12 cellular contexts compared by ENCODE assay signal in the genomic region with DNA sequence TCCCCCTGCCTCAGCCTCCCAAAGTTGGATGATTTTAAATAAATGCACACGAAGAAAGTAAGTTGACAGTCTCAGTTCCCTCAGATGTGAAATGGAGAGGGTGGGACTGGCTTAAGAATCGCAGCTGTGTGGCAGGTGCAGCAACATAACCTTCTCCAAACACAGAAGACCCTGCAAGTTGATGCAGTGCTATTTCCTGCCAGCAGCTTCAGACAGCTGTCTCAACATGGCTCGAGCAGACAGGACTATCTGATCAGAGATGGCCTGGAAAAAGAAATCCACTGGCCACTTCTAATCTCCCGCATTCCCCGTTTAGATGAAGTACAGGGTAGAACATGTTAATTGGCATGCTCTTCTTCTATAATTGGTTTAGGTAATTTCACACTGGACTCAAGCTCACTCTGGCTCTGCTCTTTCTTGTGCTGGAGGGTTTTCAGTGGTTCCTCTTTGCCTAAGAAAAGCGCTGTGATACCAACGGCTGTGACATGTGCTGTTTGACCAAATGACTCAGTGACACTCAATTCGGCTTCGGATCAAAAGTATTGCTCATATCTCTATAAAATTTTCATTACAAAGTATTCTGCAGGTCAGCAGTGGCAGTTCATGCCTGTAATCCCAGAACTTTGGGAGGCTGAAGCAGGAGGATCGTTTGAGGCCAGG. TPM values are rescaled to one million over a fixed set of nuclear protein-coding genes. Genes with fewer than 3 reads are reported as not detected.
A peak's percentile ranks its signal among the peaks of the same experiment; 100 is the strongest.
DNase-seq lines count a peak whose midpoint lies in the region; ATAC-seq, FAIRE-seq and TF ChIP-seq lines count a peak whose summit lies in the region.
"Had no signal": no experiment of that assay in that cellular context is flagged by ENCODE, and none has a peak within 500 bp of the region (broad histone marks: within the 10 kb centered on the region; RNA-seq: fewer than 3 reads in every experiment).

No MANE protein-coding gene starts in this region.

- H3K23ac ChIP-seq in H1 (ENCODE audit: insufficient read length) = no peak overlapping the region

- peak; percentile 89 for FAIRE-seq in GM12891 (lab: Jason Lieb, UNC)
- FAIRE-seq in H1 (lab: Jason Lieb, UNC) = no peak
- no peak for FAIRE-seq in kidney (lab: Jason Lieb, UNC)

- H2AK5ac ChIP-seq in H1 (ENCODE audit: low read depth, low read length) = no peak overlapping the region

- no peaks in the 10 kb centered on the region for H3K23me2 ChIP-seq in H1 (ENCODE audit: low read depth, low read length)

- no peaks in the 10 kb centered on the region for H3K79me1 ChIP-seq in H1 (ENCODE audit: low read depth, low read length)

- no peak overlapping the region for H3K18ac ChIP-seq in H1 (ENCODE audit: extremely low read depth, low read length)

- TF ChIP-seq RAD21 in H1 (IDR thresholded peaks at IDR 0.05 in 1 of 2, conservative IDR thresholded peaks at IDR 0.05 in 1 of 2; ENCODE audit: low read depth in 2 of 2, low read length in 2 of 2) = no peak

- H3K4ac ChIP-seq in H1 (replicated peaks; ENCODE audit: insufficient read length, low read depth, low read length) = no peak overlapping the region

- H3K4me3 ChIP-seq in H1 (ENCODE audit: extremely low read depth in 1 of 4, insufficient read depth in 2 of 4, low read depth in 3 of 4, low read length in 4 of 4) (no peak overlapping the region), hepatocyte (no peak overlapping the region), kidney (ENCODE audit: low read length in 2 of 2) (no peak overlapping the region)

- intact Hi-C loops in kidney (cut with DNase I) = no loop called here

- no peak overlapping the region for H4K8ac ChIP-seq in H1 (ENCODE audit: extremely low read depth, insufficient read depth, low read length)

- H2BK5ac ChIP-seq in H1 (ENCODE audit: low read depth, low read length) = no peak overlapping the region

- H2BK20ac ChIP-seq in H1 (ENCODE audit: low read length) = 0 out of 2 replicates have a peak overlapping the region, but pooled peaks have one; percentile 35

- H3K27me3 ChIP-seq in H1 (replicated peaks in 1 of 4; ENCODE audit: control insufficient read depth in 3 of 4, extremely low read depth in 1 of 4, insufficient read depth in 3 of 4, low read length in 3 of 4) (no peaks in the 10 kb centered on the region), hepatocyte (no peaks in the 10 kb centered on the region)

- CTCF ChIA-PET in H1 (lab: Charles Lee; ENCODE audit: partially characterized antibody) = interaction anchor here (1.2 kb wide), 1 partner anchor 27 kb away, joined by 6 read pairs; no protein-coding TSS in a partner anchor

- TF ChIP-seq CTCF in H1 (IDR thresholded peaks at IDR 0.05; ENCODE audit: control extremely low read depth in 1 of 3, insufficient read depth in 1 of 3, low read depth in 1 of 3, low read length in 3 of 3) (no peak), hepatocyte (IDR thresholded peaks at IDR 0.05; ENCODE audit: poor library complexity) (no peak), kidney (IDR thresholded peaks at IDR 0.05; ENCODE audit: borderline replicate concordance, extremely low read depth, insufficient read depth) (no peak)

- H2AFZ ChIP-seq in H1 (ENCODE audit: low read length) (no peak overlapping the region), hepatocyte (no peak overlapping the region)

- DNase-seq in GM12891 (ENCODE audit: insufficient read length, low spot score) = peak; percentile 37
- no peak for DNase-seq in H1 (ENCODE audit: low read depth in 1 of 2, low spot score in 2 of 2)
- DNase-seq in hepatocyte (ENCODE audit: low spot score) = no peak
- no peak for DNase-seq in NCI-H2081 treated with DMSO at 0.1 percent for 48 hours (lab: John Stamatoyannopoulos, UW)
- no peak for DNase-seq in mucosa of gallbladder (ENCODE audit: low spot score)
- DNase-seq in kidney = no peak
- DNase-seq: activated naive CD4-positive, alpha-beta T cell; glutamatergic neuron; NCI-H2107 had no signal

- H3K9me3 ChIP-seq in H1 (ENCODE audit: insufficient read depth in 2 of 2, low read depth in 1 of 2, low read length in 1 of 2) (no peaks in the 10 kb centered on the region), hepatocyte (ENCODE audit: low read depth) (no peaks in the 10 kb centered on the region), kidney (ENCODE audit: control insufficient read depth in 1 of 2, low read length in 2 of 2) (no peaks in the 10 kb centered on the region)

- ATAC-seq in GM21423 (IDR thresholded peaks at IDR 0.05; ENCODE audit: unreplicated experiment) = peak; percentile 55
- peak; percentile 26 for ATAC-seq in HG03558 (IDR thresholded peaks at IDR 0.05; ENCODE audit: extremely low read depth, unreplicated experiment)

- H3K4me1 ChIP-seq in H1 (replicated peaks in 1 of 4; ENCODE audit: control insufficient read depth in 3 of 4, insufficient read depth in 4 of 4, low read length in 3 of 4) (no peaks in the 10 kb centered on the region; a peak in 1 of 7 replicates), hepatocyte (ENCODE audit: insufficient read depth) (peaks cover 6% of the 10 kb centered on the region), kidney (ENCODE audit: control insufficient read depth in 1 of 2, insufficient read depth in 1 of 2, low read depth in 1 of 2, low read length in 2 of 2) (no peaks in the 10 kb centered on the region)

- H3K36me3 ChIP-seq in H1 (ENCODE audit: control insufficient read depth in 2 of 4, insufficient read depth in 4 of 4, low read length in 3 of 4) (no peaks in the 10 kb centered on the region), hepatocyte (replicated peaks; ENCODE audit: insufficient read depth, low read depth) (no peaks in the 10 kb centered on the region), kidney (ENCODE audit: control insufficient read depth in 1 of 2, insufficient read depth in 2 of 2, low read length in 2 of 2) (no peaks in the 10 kb centered on the region)

- peak overlapping the region; percentile 55; the same call in 1 of the 2 replicates for H2BK12ac ChIP-seq in H1 (ENCODE audit: low read depth, low read length)

- no peak overlapping the region for H3K4me2 ChIP-seq in H1 (ENCODE audit: insufficient read depth in 1 of 2, low read depth in 2 of 2, low read length in 2 of 2)
- H3K4me2 ChIP-seq in hepatocyte = no peak overlapping the region

- TF ChIP-seq POLR2A in GM12891 (IDR thresholded peaks at IDR 0.05; ENCODE audit: low read depth, low read length) = peak; percentile 79
- TF ChIP-seq POLR2A in H1 (IDR thresholded peaks at IDR 0.05; ENCODE audit: control extremely low read depth in 1 of 2, low read depth in 2 of 2, low read length in 2 of 2) = no peak

- H4K20me1 ChIP-seq in H1 (replicated peaks in 1 of 2; ENCODE audit: control insufficient read depth in 1 of 2, insufficient read depth in 2 of 2, low read length in 2 of 2) (no peaks in the 10 kb centered on the region), hepatocyte (ENCODE audit: insufficient read depth, poor library complexity, severe bottlenecking) (no peaks in the 10 kb centered on the region)

- no peak overlapping the region for H4K91ac ChIP-seq in H1 (replicated peaks; ENCODE audit: insufficient read length, low read length)

- H2BK120ac ChIP-seq in H1 (replicated peaks; ENCODE audit: low read depth, low read length) = no peak overlapping the region

- H3K14ac ChIP-seq in H1 (ENCODE audit: insufficient read length) = no peak overlapping the region

- no peaks in the 10 kb centered on the region for H3K79me2 ChIP-seq in H1 (ENCODE audit: control insufficient read depth in 1 of 2, insufficient read depth in 2 of 2, low read length in 2 of 2)
- H3K79me2 ChIP-seq in hepatocyte = no peaks in the 10 kb centered on the region

- H2BK15ac ChIP-seq in H1 (ENCODE audit: low read length) = no peak overlapping the region

- H4K5ac ChIP-seq in H1 (ENCODE audit: insufficient read length, low read depth, low read length) = no peak overlapping the region

- H3K9ac ChIP-seq in H1 (replicated peaks in 1 of 4; ENCODE audit: extremely low read depth in 1 of 4, low read depth in 3 of 4, low read length in 3 of 4) (no peak overlapping the region), kidney (ENCODE audit: low read length in 2 of 2) (no peak overlapping the region)

- TF ChIP-seq EP300 in H1 (IDR thresholded peaks at IDR 0.05; ENCODE audit: borderline replicate concordance in 1 of 2, low read depth in 2 of 2, low read length in 2 of 2) = no peak

- POLR2A ChIA-PET in H1 (lab: Charles Lee; ENCODE audit: partially characterized antibody) = no interaction called here

- H3K56ac ChIP-seq in H1 (replicated peaks; ENCODE audit: insufficient read length, low read depth, low read length) = no peak overlapping the region

- H3K9me2 ChIP-seq in hepatocyte (replicated peaks; ENCODE audit: insufficient read depth) = no peaks in the 10 kb centered on the region

- WGBS in H1 (ENCODE audit: extremely low coverage in 1 of 2, insufficient coverage in 1 of 2, insufficient read length in 1 of 2, insufficient replicate concordance in 2 of 2, low coverage in 1 of 2, low lambda C conversion rate in 2 of 2, missing lambda C conversion rate in 1 of 2), 2 experiments = 90% methylated on average over 10 of the region's 10 CpGs; no CpG with 5 or more reads in 1 of the 2 experiments
- WGBS in hepatocyte (ENCODE audit: low lambda C conversion rate, missing lambda C conversion rate) = 80% methylated on average over 10 of the region's 10 CpGs

- no peak overlapping the region for H3K27ac ChIP-seq in H1 (ENCODE audit: low read depth, low read length)
- H3K27ac ChIP-seq in hepatocyte = no peak overlapping the region
- no peak overlapping the region for H3K27ac ChIP-seq in kidney (ENCODE audit: low read depth in 2 of 2, low read length in 2 of 2)

TF ChIP-seq in GM12891, 5 proteins besides CTCF, POLR2A, EP300 and RAD21 (continues in another document):
- TF ChIP-seq PAX5 (IDR thresholded peaks at IDR 0.05; ENCODE audit: insufficient read depth, low read length, severe bottlenecking) (no peak), SPI1 (IDR thresholded peaks at IDR 0.05; ENCODE audit: low read depth, low read length) (peak; percentile 56)

TF ChIP-seq in H1, 55 proteins besides CTCF, POLR2A, EP300 and RAD21:
- TF ChIP-seq SIX5 (IDR thresholded peaks at IDR 0.05; ENCODE audit: low read depth, low read length) = no peak
- TF ChIP-seq KDM5A (IDR thresholded peaks at IDR 0.05; ENCODE audit: low read length) = no peak

RNA-seq across cellular contexts. Expression of gene MYOM1, which starts 40.2 kb away (rescaled TPM):
- polyA plus RNA-seq in GM12891 (2012; ENCODE audit: low read depth, missing spikeins) = 0.86 TPM
- total RNA-seq in H1 (2021; fragmentation: NEBNext Ultra II Directional; extraction: Animal tissue kit (Norgen Biotek cat#: 25700)) = 0.32 and 0.78 TPM in 2 replicates
- polyA plus RNA-seq in H1 (2011; rRNA removed) (0.06 and 0.16 TPM in 2 replicates), hepatocyte (1.4 and 1.8 TPM in 2 replicates), kidney (ENCODE audit: insufficient read depth, low read depth, low replicate concordance) (2.1 TPM)
- polyA plus RNA-seq in H1 (2011; cell fraction: cytosol; rRNA removed) = 0.21 TPM
- 0.20 TPM for polyA plus RNA-seq in H1 (2011; cell fraction: nucleus; rRNA removed)
- 0.23 to 0.49 TPM (median 0.34 TPM) in 4 replicates for polyA plus RNA-seq in H1 (2012, experiment 1 of 2)
- polyA plus RNA-seq in H1 (2012, experiment 2 of 2) = not detected
- 0.14 TPM for polyA plus RNA-seq in H1 (2013, experiment 1 of 2)
- 0.18 TPM for polyA plus RNA-seq in H1 (2013, experiment 2 of 2)
- polyA minus RNA-seq in H1 (2011; rRNA and poly(A)+ RNA removed) = 0.05 and 0.54 TPM in 2 replicates
- polyA minus RNA-seq in H1 (2011; cell fraction: cytosol; rRNA and poly(A)+ RNA removed) = not detected
- polyA minus RNA-seq in H1 (2011; cell fraction: nucleus; rRNA and poly(A)+ RNA removed) = 0.50 TPM
- total RNA-seq in hepatocyte (1.1 and 1.6 TPM in 2 replicates), mucosa of gallbladder (138 TPM), kidney (6.8 TPM)
- total RNA-seq: Daoy had no signal

Comparison
In these comparisons a context has a peak if more than half of its experiments do, and no peak if none do; other contexts are left out.
1. RNA of gene MYOM1, which starts 40.2 kb away (total RNA-seq): 138 TPM in mucosa of gallbladder (single experiment); 6.8 TPM in kidney (single experiment), 1.1 to 1.6 TPM in hepatocyte and 0.32 to 0.78 TPM in H1; every median in the first group is over 10 times any median in the second.